ENCODE assay signal across 13 cellular contexts in the genomic region with DNA sequence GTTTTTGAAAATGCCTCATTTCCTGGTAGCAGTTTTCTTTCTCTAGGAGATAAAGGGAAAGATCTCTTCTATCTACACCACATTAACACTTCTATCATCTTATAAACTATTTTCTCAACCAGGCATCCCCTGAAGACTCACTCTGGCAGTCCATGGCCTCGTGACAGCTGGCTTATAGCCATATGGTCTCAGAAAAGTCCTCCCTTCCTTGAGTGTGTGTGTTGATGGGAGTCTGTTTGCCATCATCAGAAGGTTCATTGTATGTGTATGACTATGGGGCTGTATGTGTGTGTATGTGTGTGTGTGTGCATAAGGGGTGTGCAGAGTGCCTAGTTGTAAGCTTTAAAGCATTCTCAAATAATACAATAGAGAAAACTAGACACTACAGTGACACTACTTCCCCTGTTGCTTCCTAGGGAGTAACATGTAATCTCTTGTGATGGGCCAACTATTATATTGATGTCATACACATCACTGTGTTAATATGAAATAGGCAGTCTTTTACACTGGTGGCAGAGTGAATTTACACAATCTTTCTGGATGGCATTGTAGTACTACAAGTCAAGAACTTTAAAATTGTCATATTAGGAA.
A peak's percentile ranks its signal among the peaks of the same experiment; 100 is the strongest.
DNase-seq lines count a peak whose midpoint lies in the region; ATAC-seq lines count a peak whose summit lies in the region.
"Had no signal": no experiment of that assay in that cellular context is flagged by ENCODE, and none has a peak within 500 bp of the region (broad histone marks: within the 10 kb centered on the region; RNA-seq: fewer than 3 reads in every experiment).

No MANE protein-coding gene starts in this region.

- H2BK120ac ChIP-seq in mesenchymal stem cell (ENCODE audit: low read depth, low read length) = no peak overlapping the region

- no peak overlapping the region for H4K91ac ChIP-seq in mesenchymal stem cell (ENCODE audit: low read length)

- peak overlapping the region; percentile 83 for H3K9ac ChIP-seq in mesenchymal stem cell (ENCODE audit: low read length)
- H3K9ac ChIP-seq: BLaER1 treated with 17β-estradiol and CSF1 and Interleukin-3, amounts not matched to agents 10 nM and 100 nM had no signal

- WGBS in mesenchymal stem cell = 12% methylated on average over 1 of the region's 1 CpG

- H2AK5ac ChIP-seq in mesenchymal stem cell (ENCODE audit: low read length, severe bottlenecking) = no peak overlapping the region

- H3K4me3 ChIP-seq in ACC112 (ENCODE audit: low read depth, low read length) (peak overlapping the region; percentile 66), mesenchymal stem cell (ENCODE audit: insufficient read depth in 1 of 2, low read depth in 1 of 2, low read length in 2 of 2) (peak overlapping the region in 1 of 2 experiments; percentile 63)
- H3K4me3 ChIP-seq: BLaER1 treated with 17β-estradiol and CSF1 and Interleukin-3, amounts not matched to agents 10 nM and 100 nM had no signal

- H3K27ac ChIP-seq in ACC112 (ENCODE audit: low read depth, low read length) = peak overlapping the region; percentile 100
- peak overlapping the region; percentile 77 for H3K27ac ChIP-seq in mesenchymal stem cell (ENCODE audit: low read length, poor library complexity, severe bottlenecking)
- H3K27ac ChIP-seq: BLaER1 treated with 17β-estradiol and CSF1 and Interleukin-3, amounts not matched to agents 10 nM and 100 nM had no signal

- peak overlapping the region in 1 of 2 experiments; percentile 85 for H2BK12ac ChIP-seq in mesenchymal stem cell (ENCODE audit: low read length in 2 of 2)

- peak overlapping the region in 1 of 2 experiments; percentile 47 for H3K4ac ChIP-seq in mesenchymal stem cell (ENCODE audit: low read depth in 1 of 2, low read length in 2 of 2)

- H3K27me3 ChIP-seq in ACC112 (ENCODE audit: insufficient read depth, low read length) (no peaks in the 10 kb centered on the region), mesenchymal stem cell (ENCODE audit: control insufficient read depth in 1 of 2, insufficient read depth in 1 of 2, low read length in 2 of 2) (no peaks in the 10 kb centered on the region)
- H3K27me3 ChIP-seq: BLaER1 treated with 17β-estradiol and CSF1 and Interleukin-3, amounts not matched to agents 10 nM and 100 nM had no signal

- peak overlapping the region; percentile 85 for H2BK5ac ChIP-seq in mesenchymal stem cell (ENCODE audit: low read depth, low read length, poor library complexity, severe bottlenecking)

- peak overlapping the region; percentile 46 to 69 for H3K18ac ChIP-seq in mesenchymal stem cell (ENCODE audit: low read depth in 1 of 2, low read length in 2 of 2)

- peak overlapping the region; percentile 5 for H4K8ac ChIP-seq in mesenchymal stem cell (ENCODE audit: low read length)

- H3K4me1 ChIP-seq in ACC112 (ENCODE audit: control insufficient read depth, insufficient read depth, low read length, unreplicated experiment) = peaks cover 32% of the 10 kb centered on the region
- H3K4me1 ChIP-seq in mesenchymal stem cell (ENCODE audit: control insufficient read depth, insufficient read depth, low read depth, low read length) = peaks cover 1% of the 10 kb centered on the region
- H3K4me1 ChIP-seq: BLaER1 treated with 17β-estradiol and CSF1 and Interleukin-3, amounts not matched to agents 10 nM and 100 nM had no signal

- ATAC-seq in GM19324 (IDR thresholded peaks at IDR 0.05; ENCODE audit: low FRiP score, unreplicated experiment) = no peak
- ATAC-seq in GM21619 (IDR thresholded peaks at IDR 0.05; ENCODE audit: unreplicated experiment) = no peak
- ATAC-seq: stimulated activated effector memory CD8-positive, alpha-beta T cell treated with anti-CD3 and anti-CD28 coated beads, Interleukin-12 subunit alpha, Interleukin-12 subunit beta, amount 100 ng/mL, for 72 hours had no signal

- H2AFZ ChIP-seq in ACC112 (ENCODE audit: low read length, unreplicated experiment) (peak overlapping the region; percentile 61), mesenchymal stem cell (ENCODE audit: low read depth, low read length) (no peak overlapping the region)

- H2BK15ac ChIP-seq in mesenchymal stem cell (ENCODE audit: low read depth, poor library complexity, severe bottlenecking) = no peak overlapping the region

- H3K14ac ChIP-seq in mesenchymal stem cell (ENCODE audit: low read length in 2 of 2) = no peak overlapping the region

- no peaks in the 10 kb centered on the region for H3K9me3 ChIP-seq in mesenchymal stem cell (ENCODE audit: control insufficient read depth, low read length)
- H3K9me3 ChIP-seq: BLaER1 treated with 17β-estradiol and CSF1 and Interleukin-3, amounts not matched to agents 10 nM and 100 nM had no signal

- H3K79me2 ChIP-seq in ACC112 (ENCODE audit: control insufficient read depth, insufficient read depth, low read length, unreplicated experiment) = no peaks in the 10 kb centered on the region

- no peak overlapping the region for H3K4me2 ChIP-seq in mesenchymal stem cell (ENCODE audit: low read length, poor library complexity, severe bottlenecking)
- H3K4me2 ChIP-seq: BLaER1 treated with 17β-estradiol and CSF1 and Interleukin-3, amounts not matched to agents 10 nM and 100 nM had no signal

- H3K36me3 ChIP-seq in ACC112 (ENCODE audit: insufficient read depth, low read length) = no peaks in the 10 kb centered on the region
- no peaks in the 10 kb centered on the region for H3K36me3 ChIP-seq in mesenchymal stem cell (ENCODE audit: control insufficient read depth in 1 of 2, insufficient read depth in 2 of 2, low read depth in 1 of 2, low read length in 2 of 2)
- H3K36me3 ChIP-seq: BLaER1 treated with 17β-estradiol and CSF1 and Interleukin-3, amounts not matched to agents 10 nM and 100 nM had no signal

- DNase-seq in NCI-H2029 treated with DMSO at 0.1 percent for 48 hours (lab: John Stamatoyannopoulos, UW) = peak; percentile 51
- peak; percentile 37 to 75 for DNase-seq in dermis microvascular lymphatic vessel endothelial cell (ENCODE audit: low read depth in 2 of 2)
- peak; percentile 78 for DNase-seq in mesenchymal stem cell
- no peak for DNase-seq in NCI-H1105 treated with DMSO at 0.1 percent for 48 hours (lab: John Stamatoyannopoulos, UW)
- no peak for DNase-seq in medulla oblongata (ENCODE audit: extremely low spot score)
- DNase-seq: activated B cell treated with CpG ODN at 0.5 μM for 24 hours, activated gamma-delta T cell, KG1 had no signal

- H3K79me1 ChIP-seq in mesenchymal stem cell (replicated peaks; ENCODE audit: low read length, poor library complexity, severe bottlenecking) = no peaks in the 10 kb centered on the region

- no peak overlapping the region for H3K23ac ChIP-seq in mesenchymal stem cell (ENCODE audit: low read length in 2 of 2)

Comparison
In these comparisons a context has a peak if more than half of its experiments do, and no peak if none do; other contexts are left out.
1. DNase-seq: peak in NCI-H2029 treated with DMSO at 0.1 percent for 48 hours (single experiment), dermis microvascular lymphatic vessel endothelial cell (2 of 2) and mesenchymal stem cell (single experiment); none in NCI-H1105 treated with DMSO at 0.1 percent for 48 hours (single experiment) and medulla oblongata (single experiment).